Comparison of ENCODE assay signal across 7 cellular contexts in genomic region chr1:116376734-116377096, GRCh38. TPM values are rescaled to one million over a fixed set of nuclear protein-coding genes. Genes with fewer than 3 reads are reported as not detected.
DNase-seq lines count a peak whose midpoint lies in the region; ATAC-seq, FAIRE-seq and TF ChIP-seq lines count a peak whose summit lies in the region.

No MANE protein-coding gene starts in this region.

- H2AFZ ChIP-seq in HCT116 (ENCODE audit: low read depth, low read length, poor library complexity, severe bottlenecking) (no peak overlapping the region), SU-DHL-6 (ENCODE audit: low read depth, low read length, severe bottlenecking) (no peak overlapping the region)

- no peaks in the 10 kb centered on the region for H3K9me2 ChIP-seq in HCT116 (ENCODE audit: insufficient read depth)
- no peaks in the 10 kb centered on the region for H3K9me2 ChIP-seq in SU-DHL-6 (replicated peaks; ENCODE audit: insufficient read depth, low read length)

- H3K27ac ChIP-seq in HCT116 (ENCODE audit: low read depth, low read length): peak overlapping the region; percentile 72; the same call in 1 of the 2 replicates
- H3K27ac ChIP-seq in SU-DHL-6 (ENCODE audit: low read depth, low read length): no peak overlapping the region
- H3K27ac ChIP-seq in small intestine (ENCODE audit: low read depth in 1 of 2, low read length in 1 of 2): peak overlapping the region; percentile 98 to 99

- no peaks in the 10 kb centered on the region for H3F3A ChIP-seq in SU-DHL-6 (ENCODE audit: insufficient read depth)

- no peaks in the 10 kb centered on the region; a peak in 1 of 4 replicates for H3K36me3 ChIP-seq in HCT116 (ENCODE audit: control insufficient read depth in 1 of 2, insufficient read depth in 2 of 2, low read length in 2 of 2)
- no peaks in the 10 kb centered on the region for H3K36me3 ChIP-seq in SU-DHL-6 (ENCODE audit: low read length)
- no peaks in the 10 kb centered on the region for H3K36me3 ChIP-seq in small intestine (ENCODE audit: control insufficient read depth in 2 of 2, insufficient read depth in 2 of 2, low read length in 2 of 2)

- H3K27me3 ChIP-seq in HCT116 (ENCODE audit: insufficient read depth, low read length) (no peaks in the 10 kb centered on the region), SU-DHL-6 (ENCODE audit: low read length) (no peaks in the 10 kb centered on the region), small intestine (ENCODE audit: control insufficient read depth in 2 of 2, insufficient read depth in 2 of 2, low read length in 2 of 2) (no peaks in the 10 kb centered on the region)

- peak overlapping the region; percentile 90; the same call in 1 of the 2 replicates for H3K9ac ChIP-seq in HCT116 (ENCODE audit: low read length)
- H3K9ac ChIP-seq in SU-DHL-6 (ENCODE audit: low read length): no peak overlapping the region

- TF ChIP-seq POLR2A in HCT116 (IDR thresholded peaks at IDR 0.05; ENCODE audit: borderline replicate concordance, extremely low read depth, insufficient read depth, insufficient read length): no peak

- RAD21 ChIA-PET in HCT116 (lab: Charles Lee; ENCODE audit: low non-redundant PET in 1 of 2, low total read pairs in 2 of 2, uncharacterized antibody in 2 of 2, unreplicated experiment in 2 of 2): interaction anchor here (1.3 to 1.7 kb wide), 2 partner anchors 109 to 122 kb away, joined by 3 to 4 read pairs; no protein-coding TSS in a partner anchor

- DNase-seq in HCT116 (ENCODE audit: low read depth, low spot score) (no peak), fibroblast of pulmonary artery (ENCODE audit: low read depth) (peak; percentile 83), small intestine (no peak), middle frontal gyrus (ENCODE audit: extremely low spot score, low spot score) (no peak), DMS53 treated with DMSO at 0.1 percent for 48 hours (lab: John Stamatoyannopoulos, UW; ENCODE audit: unreplicated experiment) (no peak)

- no peak for TF ChIP-seq RAD21 in HCT116 (IDR thresholded peaks at IDR 0.05; ENCODE audit: low read depth)

- peaks cover 24% of the 10 kb centered on the region; the same call in 1 of the 2 replicates for H4K20me1 ChIP-seq in HCT116 (ENCODE audit: insufficient read depth)
- peaks cover 36% of the 10 kb centered on the region for H4K20me1 ChIP-seq in SU-DHL-6 (ENCODE audit: low read depth, low read length)

- intact Hi-C loops in HCT116 (cut with micrococcal nuclease): loop anchor here (5.0 kb wide), 3 partner anchors 111 to 239 kb away; no protein-coding TSS in a partner anchor

- H3K79me2 ChIP-seq in HCT116 (ENCODE audit: insufficient read depth, low read length): peaks cover 85% of the 10 kb centered on the region
- H3K79me2 ChIP-seq in SU-DHL-6 (ENCODE audit: insufficient read depth, low read length): peaks cover 73% of the 10 kb centered on the region

- H3K9me3 ChIP-seq in HCT116 (ENCODE audit: control insufficient read depth in 1 of 2, insufficient read depth in 1 of 2, low read depth in 1 of 2, low read length in 2 of 2): no peaks in the 10 kb centered on the region
- H3K9me3 ChIP-seq in SU-DHL-6 (ENCODE audit: insufficient read depth, low read length): no peaks in the 10 kb centered on the region
- H3K9me3 ChIP-seq in small intestine (ENCODE audit: control insufficient read depth, low read depth): no peaks in the 10 kb centered on the region

- H3K4me1 ChIP-seq in HCT116 (ENCODE audit: control insufficient read depth in 1 of 2, insufficient read depth in 2 of 2, low read length in 2 of 2) (peaks cover 41 to 76% of the 10 kb centered on the region in 2 experiments), small intestine (ENCODE audit: control insufficient read depth in 2 of 2, insufficient read depth in 1 of 2, low read depth in 1 of 2, low read length in 1 of 2) (peaks cover 14 to 39% of the 10 kb centered on the region in 2 donors)

- POLR2A ChIA-PET in HCT116 (lab: Charles Lee): interaction anchor here (1.1 to 1.4 kb wide), 5 partner anchors 109 to 237 kb away, joined by 3 to 4 read pairs (median 3); no protein-coding TSS in a partner anchor

- no peak for ATAC-seq in HCT116
- no peak for ATAC-seq in HG03045 (IDR thresholded peaks at IDR 0.05; ENCODE audit: unreplicated experiment)

- H3K4me2 ChIP-seq in HCT116 (ENCODE audit: low read length) (peak overlapping the region; percentile 97), SU-DHL-6 (ENCODE audit: low read depth, low read length, poor library complexity, severe bottlenecking) (peak overlapping the region; percentile 37)

- peak overlapping the region in 1 of 2 experiments; percentile 81; a peak in 1 of 4 replicates for H3K4me3 ChIP-seq in HCT116 (replicated peaks in 1 of 2; ENCODE audit: low read depth in 1 of 2, low read length in 2 of 2)
- H3K4me3 ChIP-seq in SU-DHL-6 (ENCODE audit: insufficient read depth, low read length, poor library complexity, severe bottlenecking): no peak overlapping the region
- H3K4me3 ChIP-seq in fibroblast of pulmonary artery (replicated peaks; ENCODE audit: low read depth, low read length): peak overlapping the region; percentile 85
- H3K4me3 ChIP-seq in small intestine (ENCODE audit: low read depth in 1 of 2, low read length in 2 of 2): peak overlapping the region in 1 of 2 donors; percentile 95

- whole genome bisulfite sequencing in small intestine, 3 donors: 20 to 49% (median 27%) methylated on average over 1 of the region's 1 CpG

- BruUV-seq in HCT116 (replicated peaks; lab: Mats Ljungman, UMichigan): no TSS peak

- CTCF ChIA-PET in HCT116 (lab: Charles Lee): interaction anchor here (1.2 to 2.2 kb wide), 5 partner anchors 109 to 238 kb away, joined by 3 to 13 read pairs (median 7); no protein-coding TSS in a partner anchor

- TF ChIP-seq CTCF in HCT116 (IDR thresholded peaks at IDR 0.05 in 2 of 3, conservative IDR thresholded peaks at IDR 0.05 in 1 of 3; ENCODE audit: borderline replicate concordance in 1 of 3, insufficient read depth in 1 of 3, low read depth in 2 of 3, low read length in 2 of 3): no peak
- TF ChIP-seq CTCF in SU-DHL-6 (IDR thresholded peaks at IDR 0.05; ENCODE audit: insufficient read depth, low read length, poor library complexity, severe bottlenecking): no peak
- no peak for TF ChIP-seq CTCF in fibroblast of pulmonary artery (IDR thresholded peaks at IDR 0.05; ENCODE audit: low read length, missing control alignments)

- FAIRE-seq in small intestine (lab: Jason Lieb, UNC): no peak

TF ChIP-seq in HCT116, 20 proteins besides CTCF, POLR2A, EP300 and RAD21:
- TF ChIP-seq SP1 (IDR thresholded peaks at IDR 0.05; ENCODE audit: low read depth): 0 out of 2 replicates have a peak, but pooled peaks have one; percentile 28
- no peak for TF ChIP-seq EZH2phosphoT487 (IDR thresholded peaks at IDR 0.05; ENCODE audit: borderline replicate concordance)
TF ChIP-seq in HCT116: peak in this region for 1.

RNA-seq across cellular contexts. Expression of gene ATP1A1, which starts 3.7 kb away (rescaled TPM):
- total RNA-seq in HCT116 (2021; ENCODE audit: unreplicated experiment): 290 TPM
- polyA plus RNA-seq in HCT116 (2012): 325 and 338 TPM in 2 replicates
- polyA plus RNA-seq in small intestine: 1,000 to 10,000 TPM in 2 of 3 donors, 100 to 1,000 TPM in 1; 921 to 1,048 (median 1,042) TPM
